ENCODE assay signal across 33 cellular contexts in the genomic region with DNA sequence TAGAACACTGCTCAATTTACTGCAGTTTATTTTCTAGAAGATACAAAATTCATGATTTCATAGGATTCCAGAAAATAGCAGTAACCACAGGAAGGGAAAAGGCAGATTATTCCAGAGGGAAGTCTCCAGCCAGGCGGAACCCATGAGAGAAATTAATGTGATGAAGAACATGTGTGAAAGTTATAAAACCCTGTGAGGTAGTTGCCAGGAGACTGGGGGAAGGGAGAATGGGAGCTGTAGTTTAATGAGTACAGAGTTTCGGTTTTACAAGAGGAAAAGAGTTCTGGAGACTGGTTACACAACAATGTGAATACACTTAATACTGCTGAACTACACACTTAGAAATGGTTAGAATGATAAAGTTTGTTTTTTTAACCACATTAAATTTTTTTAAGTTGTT. TPM values are rescaled to one million over a fixed set of nuclear protein-coding genes. Genes with fewer than 3 reads are reported as not detected.
"Had no signal": no experiment of that assay in that cellular context is flagged by ENCODE, and none has a peak within 500 bp of the region (broad histone marks: within the 10 kb centered on the region; RNA-seq: fewer than 3 reads in every experiment).

No MANE protein-coding gene starts in this region.

- DNase-seq: dorsolateral prefrontal cortex; effector CD4-positive, alpha-beta T cell; endodermal cell; foreskin keratinocyte; heart left ventricle; left cardiac atrium; mesenchymal stem cell; naive thymus-derived CD4-positive, alpha-beta T cell; nephron progenitor cell; nucleus accumbens; posterior cingulate gyrus; psoas muscle; right cardiac atrium; sigmoid colon; spleen; stimulated activated CD4-positive, alpha-beta T cell treated with anti-CD3 and anti-CD28 coated beads, Interleukin-2, amount 100 ng/mL, for 48 hours; stimulated activated naive B cell treated with anti-CD40 and anti-IgM and Interleukin-4, amounts not matched to agents 10 μg/mL and 1 μg/mL and 100 μg/mL, for 72 hours; upper lobe of left lung had no signal

- H3K36me3 Mint-ChIP-seq: mesothelial cell of epicardium; naive thymus-derived CD4-positive, alpha-beta T cell; stimulated activated naive B cell treated with anti-CD40 and anti-IgM and Interleukin-4, amounts not matched to agents 10 μg/mL and 1 μg/mL and 100 μg/mL, for 72 hours had no signal

- ATAC-seq: esophagus mucosa; foreskin keratinocyte; gastroesophageal sphincter; heart left ventricle; left cardiac atrium; naive thymus-derived CD4-positive, alpha-beta T cell; psoas muscle; right cardiac atrium; stimulated activated naive B cell treated with anti-CD40 and anti-IgM and Interleukin-4, amounts not matched to agents 10 μg/mL and 1 μg/mL and 100 μg/mL, for 72 hours had no signal

- H3K27ac ChIP-seq: dorsolateral prefrontal cortex, epithelial cell of prostate, foreskin keratinocyte, gastroesophageal sphincter, heart left ventricle, hepatocyte, psoas muscle, sigmoid colon, spleen, thoracic aorta, tibial nerve, upper lobe of left lung had no signal

- H3K27ac Mint-ChIP-seq: endodermal cell; mesothelial cell of epicardium; naive thymus-derived CD4-positive, alpha-beta T cell; nephron progenitor cell; stimulated activated naive B cell treated with anti-CD40 and anti-IgM and Interleukin-4, amounts not matched to agents 10 μg/mL and 1 μg/mL and 100 μg/mL, for 72 hours; stimulated activated naive CD8-positive, alpha-beta T cell treated with anti-CD3 and anti-CD28 coated beads, Interleukin-15, Interleukin-2, amounts not matched to agents 100 ng/mL and 50 ng/mL, for 24 hours had no signal

- H3K9me3 Mint-ChIP-seq: endodermal cell; mesothelial cell of epicardium; nephron progenitor cell; stimulated activated naive B cell treated with anti-CD40 and anti-IgM and Interleukin-4, amounts not matched to agents 10 μg/mL and 1 μg/mL and 100 μg/mL, for 72 hours; stimulated activated naive CD8-positive, alpha-beta T cell treated with anti-CD3 and anti-CD28 coated beads, Interleukin-15, Interleukin-2, amounts not matched to agents 100 ng/mL and 50 ng/mL, for 24 hours had no signal

- H3K9me3 ChIP-seq: gastroesophageal sphincter, heart left ventricle, psoas muscle, sigmoid colon, spleen, thoracic aorta, tibial nerve, upper lobe of left lung had no signal

- H3K4me2 ChIP-seq: hepatocyte had no signal

- H3K4me1 ChIP-seq: gastroesophageal sphincter, heart left ventricle, psoas muscle, sigmoid colon, spleen, tibial nerve, upper lobe of left lung had no signal

- H3K36me3 ChIP-seq: gastroesophageal sphincter, heart left ventricle, sigmoid colon, spleen, thoracic aorta, tibial nerve, upper lobe of left lung had no signal

- H3K4me3 ChIP-seq: dorsolateral prefrontal cortex, gastroesophageal sphincter, heart left ventricle, hepatocyte, psoas muscle, sigmoid colon, spleen, thoracic aorta, tibial nerve, upper lobe of left lung had no signal

- H3K27me3 ChIP-seq: upper lobe of left lung had no signal

- H3K79me2 ChIP-seq: hepatocyte had no signal

- H2AFZ ChIP-seq: hepatocyte had no signal

RNA-seq across cellular contexts. Expression of a gene that starts 14.2 kb away (rescaled TPM):
- total RNA-seq: cerebellum; dorsolateral prefrontal cortex; endodermal cell; esophagus mucosa; fibroblast of lung; foreskin keratinocyte; gastroesophageal sphincter; heart left ventricle; kidney epithelial cell; left cardiac atrium; lung microvascular endothelial cell; mesothelial cell of epicardium; naive thymus-derived CD4-positive, alpha-beta T cell; osteocyte; psoas muscle; renal cortical epithelial cell; right cardiac atrium; sigmoid colon; skeletal muscle tissue; spleen; upper lobe of left lung had no signal
